8 cellular contexts compared by ENCODE assay signal in the genomic region with DNA sequence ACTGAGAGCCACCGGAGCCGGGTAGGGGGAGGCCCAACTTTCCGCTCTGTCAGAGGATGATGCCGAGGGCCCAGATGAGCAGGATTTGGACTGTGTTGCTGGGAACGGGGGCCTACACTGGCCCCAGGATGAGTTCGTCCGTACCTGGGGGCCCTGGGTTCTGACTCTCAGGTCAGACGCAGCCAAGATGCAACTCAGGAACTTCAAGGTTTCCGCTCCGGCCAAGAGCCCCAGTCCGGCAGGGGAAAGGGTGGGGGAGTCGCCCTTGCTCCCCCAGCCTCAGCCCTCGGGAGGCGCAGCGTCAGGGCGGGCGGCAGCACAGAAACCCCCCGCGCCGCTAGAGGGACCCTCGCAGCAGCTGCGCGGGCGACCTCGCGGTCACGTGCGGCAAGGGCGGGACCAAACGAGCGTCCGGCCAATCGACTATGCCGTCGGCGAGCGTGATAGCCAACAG. TPM values are rescaled to one million over a fixed set of nuclear protein-coding genes. Genes with fewer than 3 reads are reported as not detected.
A peak's percentile ranks its signal among the peaks of the same experiment; 100 is the strongest.
DNase-seq lines count a peak whose midpoint lies in the region; ATAC-seq, FAIRE-seq and TF ChIP-seq lines count a peak whose summit lies in the region.

No MANE protein-coding gene starts in this region.

- DNase-seq in A549 (ENCODE audit: low read depth in 1 of 2, low spot score in 1 of 2) (peak in 1 of 2 experiments; percentile 94), NCI-H2107 (lab: John Stamatoyannopoulos, UW) (peak; percentile 75), dermis blood vessel endothelial cell (peak; percentile 94)
- DNase-seq in activated CD4-positive, alpha-beta T cell treated with anti-CD3 and anti-CD28 coated beads for 48 hours: peak; percentile 89
- peak; percentile 84 to 89 for DNase-seq in stimulated activated CD4-positive, alpha-beta T cell treated with anti-CD3 and anti-CD28 coated beads, Interleukin-4, amount 100 ng/mL, for 4 hours

- peak overlapping the region; percentile 79 to 95 for H3K9ac ChIP-seq in liver (ENCODE audit: low read depth in 1 of 2, low read length in 2 of 2)

- peaks cover 0 to 2% (median 1%) of the 10 kb centered on the region in 4 donors for H3K36me3 ChIP-seq in liver (ENCODE audit: control insufficient read depth in 4 of 4, insufficient read depth in 3 of 4, low read depth in 1 of 4, low read length in 3 of 4)

- H3K4me1 ChIP-seq in A549 (peaks cover 26% of the 10 kb centered on the region), liver (ENCODE audit: control insufficient read depth in 4 of 4, insufficient read depth in 4 of 4, low read length in 3 of 4) (peaks cover 0 to 16% (median 10%) of the 10 kb centered on the region in 4 donors)

- POLR2A ChIA-PET in A549 (lab: Yijun Ruan, JAX): interaction anchor here (0.8 to 1.2 kb wide), 4 partner anchors 42 to 178 kb away, joined by 3 to 4 read pairs (median 3); a partner anchor contains a TSS

- no peak for FAIRE-seq in A549 (lab: Jason Lieb, UNC)

- no peak; a peak in 2 of 5 replicates for TF ChIP-seq RAD21 in A549 (conservative IDR thresholded peaks at IDR 0.05 in 1 of 2, IDR thresholded peaks at IDR 0.05 in 1 of 2)
- TF ChIP-seq RAD21 in liver (IDR thresholded peaks at IDR 0.05): peak in 1 of 2 donors; percentile 30

- peak; percentile 41 for TF ChIP-seq POLR2A in A549 (IDR thresholded peaks at IDR 0.05; ENCODE audit: low read length)

- no peak for TF ChIP-seq EP300 in A549 (IDR thresholded peaks at IDR 0.05)

- peak overlapping the region; percentile 74 for H3K4me2 ChIP-seq in A549

- no peaks in the 10 kb centered on the region for H3K27me3 ChIP-seq in liver (ENCODE audit: control insufficient read depth in 4 of 4, insufficient read depth in 4 of 4, low read length in 3 of 4)

- peak overlapping the region; percentile 65 for H3K4me3 ChIP-seq in A549
- H3K4me3 ChIP-seq in liver (ENCODE audit: low read depth in 1 of 3, low read length in 3 of 3): peak overlapping the region; percentile 80 to 94 (median 91)

- WGBS in A549 (ENCODE audit: missing lambda C conversion rate): 5% methylated on average over 13 of the region's 37 CpGs
- under 1% methylated on average over 37 of the region's 37 CpGs for WGBS in liver

- TF ChIP-seq CTCF in A549 (IDR thresholded peaks at IDR 0.05) (no peak; the same call in 1 of the 3 replicates), liver (IDR thresholded peaks at IDR 0.05; ENCODE audit: low read depth, low read length, missing input control) (no peak)

- CTCF ChIA-PET in A549 (lab: Yijun Ruan, JAX): interaction anchor here (0.7 to 8.0 kb wide), 67 partner anchors 9 to 252 kb away, joined by 3 to 97 read pairs (median 6); a partner anchor contains a TSS

- ATAC-seq in A549 (peak; percentile 90 to 92), GM18517 (IDR thresholded peaks at IDR 0.05; ENCODE audit: unreplicated experiment) (peak; percentile 84), HG03039 (IDR thresholded peaks at IDR 0.05; ENCODE audit: unreplicated experiment) (peak; percentile 76)

- H3K9me3 ChIP-seq in A549: no peaks in the 10 kb centered on the region
- no peaks in the 10 kb centered on the region for H3K9me3 ChIP-seq in liver (ENCODE audit: control insufficient read depth in 4 of 4, low read length in 3 of 4)

- H3K27ac ChIP-seq in A549 (peak overlapping the region; percentile 95 to 97), liver (ENCODE audit: low read depth in 1 of 2, low read length in 2 of 2) (peak overlapping the region; percentile 97 to 99)

TF ChIP-seq in A549, 52 proteins besides CTCF, POLR2A, EP300 and RAD21 (continues in another document):
- no peak for TF ChIP-seq TFCP2L1 (CRISPR knock-in tag; IDR thresholded peaks at IDR 0.05)
- TF ChIP-seq CHD4 (IDR thresholded peaks at IDR 0.05; ENCODE audit: borderline replicate concordance): no peak
- TF ChIP-seq RFX5 (IDR thresholded peaks at IDR 0.05): no peak
- TF ChIP-seq, protein P1, sequence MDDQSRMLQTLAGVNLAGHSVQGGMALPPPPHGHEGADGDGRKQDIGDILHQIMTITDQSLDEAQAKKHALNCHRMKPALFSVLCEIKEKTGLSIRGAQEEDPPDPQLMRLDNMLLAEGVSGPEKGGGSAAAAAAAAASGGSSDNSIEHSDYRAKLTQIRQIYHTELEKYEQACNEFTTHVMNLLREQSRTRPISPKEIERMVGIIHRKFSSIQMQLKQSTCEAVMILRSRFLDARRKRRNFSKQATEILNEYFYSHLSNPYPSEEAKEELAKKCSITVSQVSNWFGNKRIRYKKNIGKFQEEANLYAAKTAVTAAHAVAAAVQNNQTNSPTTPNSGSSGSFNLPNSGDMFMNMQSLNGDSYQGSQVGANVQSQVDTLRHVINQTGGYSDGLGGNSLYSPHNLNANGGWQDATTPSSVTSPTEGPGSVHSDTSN (IDR thresholded peaks at IDR 0.05): no peak
- TF ChIP-seq, protein P2, sequence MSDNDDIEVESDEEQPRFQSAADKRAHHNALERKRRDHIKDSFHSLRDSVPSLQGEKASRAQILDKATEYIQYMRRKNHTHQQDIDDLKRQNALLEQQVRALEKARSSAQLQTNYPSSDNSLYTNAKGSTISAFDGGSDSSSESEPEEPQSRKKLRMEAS (IDR thresholded peaks at IDR 0.05): peak; percentile 88; the same call in 1 of the 2 replicates
- TF ChIP-seq HOXA7 (CRISPR knock-in tag; IDR thresholded peaks at IDR 0.05): no peak
- 0 out of 2 replicates have a peak, but pooled peaks have one; percentile 10 for TF ChIP-seq NPAS2 (CRISPR knock-in tag; IDR thresholded peaks at IDR 0.05; ENCODE audit: borderline replicate concordance)

TF ChIP-seq in liver, 16 proteins besides CTCF, POLR2A, EP300 and RAD21 (continues in another document):
- TF ChIP-seq, protein P3, sequence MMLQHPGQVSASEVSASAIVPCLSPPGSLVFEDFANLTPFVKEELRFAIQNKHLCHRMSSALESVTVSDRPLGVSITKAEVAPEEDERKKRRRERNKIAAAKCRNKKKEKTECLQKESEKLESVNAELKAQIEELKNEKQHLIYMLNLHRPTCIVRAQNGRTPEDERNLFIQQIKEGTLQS (IDR thresholded peaks at IDR 0.05): no peak
- TF ChIP-seq SP1 (IDR thresholded peaks at IDR 0.05) (peak; percentile 27), FOXA1 (IDR thresholded peaks at IDR 0.05) (no peak)

RNA-seq across cellular contexts. Expression of a gene that starts 0.2 kb away (rescaled TPM):
- 117 and 129 TPM in 2 replicates for polyA plus RNA-seq in A549 (2011; rRNA removed)
- 226 and 286 TPM in 2 replicates for polyA plus RNA-seq in A549 (2012; cell fraction: cytosol; rRNA removed)
- polyA plus RNA-seq in A549 (2012; cell fraction: nucleus; rRNA removed): 174 and 199 TPM in 2 replicates
- 136 to 166 TPM (median 160 TPM) in 3 replicates for polyA plus RNA-seq in A549 (2017; fragmentation: RNase III; extraction: RNeasy Plus Mini Kit Qiagen cat#74134 plus additional on column Dnase treatment)
- 54.8 and 57.0 TPM in 2 replicates for polyA minus RNA-seq in A549 (2011; rRNA and poly(A)+ RNA removed)
- 144 and 145 TPM in 2 replicates for total RNA-seq in dermis blood vessel endothelial cell
- total RNA-seq in liver: 10 to 100 TPM; 10.8 to 17.1 TPM
- 10 to 100 TPM; 12.9 to 19.5 TPM for polyA plus RNA-seq in liver

RNA-seq across cellular contexts. Expression of a gene that starts 13.5 kb away (rescaled TPM):
- polyA plus RNA-seq in A549 (2011; rRNA removed): 13.4 and 15.8 TPM in 2 replicates
- 24.4 and 25.9 TPM in 2 replicates for polyA plus RNA-seq in A549 (2012; cell fraction: cytosol; rRNA removed)
- polyA plus RNA-seq in A549 (2012; cell fraction: nucleus; rRNA removed): 17.6 and 18.2 TPM in 2 replicates
- 17.0 to 18.4 TPM (median 17.7 TPM) in 3 replicates for polyA plus RNA-seq in A549 (2017; fragmentation: RNase III; extraction: RNeasy Plus Mini Kit Qiagen cat#74134 plus additional on column Dnase treatment)
- 7.9 and 9.5 TPM in 2 replicates for polyA minus RNA-seq in A549 (2011; rRNA and poly(A)+ RNA removed)
- total RNA-seq in dermis blood vessel endothelial cell: 13.1 and 16.5 TPM in 2 replicates
- total RNA-seq in liver: 1 to 10 TPM; 4.5 to 7.2 TPM
- polyA plus RNA-seq in liver: 1 to 10 TPM; 4.8 to 6.7 TPM

RNA-seq across cellular contexts. Expression of a gene that starts 16.9 kb away (rescaled TPM):
- polyA plus RNA-seq in A549 (2011; rRNA removed) (0.67 and 0.79 TPM in 2 replicates), A549 (2017; fragmentation: RNase III; extraction: RNeasy Plus Mini Kit Qiagen cat#74134 plus additional on column Dnase treatment) (0.21 to 0.35 TPM (median 0.29 TPM) in 3 replicates), liver (1 to 10 TPM; 1.6 to 3.2 TPM)
- 0.45 and 0.60 TPM in 2 replicates for polyA plus RNA-seq in A549 (2012; cell fraction: cytosol; rRNA removed)
- 0.55 and 0.83 TPM in 2 replicates for polyA plus RNA-seq in A549 (2012; cell fraction: nucleus; rRNA removed)
- polyA minus RNA-seq in A549 (2011; rRNA and poly(A)+ RNA removed): 0.68 and 0.91 TPM in 2 replicates
- total RNA-seq in dermis blood vessel endothelial cell (0.34 and 1.1 TPM in 2 replicates), liver (1 to 10 TPM in 1 of 2 donors, under 1 TPM in 1; 0.51 to 1.2 TPM)

RNA-seq across cellular contexts. Expression of a gene that starts 27.3 kb away (rescaled TPM):
- polyA plus RNA-seq in A549 (2011; rRNA removed) (9.4 and 12.9 TPM in 2 replicates), A549 (2017; fragmentation: RNase III; extraction: RNeasy Plus Mini Kit Qiagen cat#74134 plus additional on column Dnase treatment) (29.0 to 31.0 TPM (median 30.4 TPM) in 3 replicates), liver (1 to 10 TPM; 6.1 to 7.4 TPM)
- 51.4 and 63.6 TPM in 2 replicates for polyA plus RNA-seq in A549 (2012; cell fraction: cytosol; rRNA removed)
- 48.8 and 84.3 TPM in 2 replicates for polyA plus RNA-seq in A549 (2012; cell fraction: nucleus; rRNA removed)
- 6.0 and 8.6 TPM in 2 replicates for polyA minus RNA-seq in A549 (2011; rRNA and poly(A)+ RNA removed)
- total RNA-seq in dermis blood vessel endothelial cell (12.4 and 16.0 TPM in 2 replicates), liver (1 to 10 TPM; 3.8 to 7.9 TPM)

RNA-seq across cellular contexts. Expression of a gene that starts 41.8 kb away (rescaled TPM):
- polyA plus RNA-seq in A549 (2011; rRNA removed) (0.12 and 0.24 TPM in 2 replicates), A549 (2017; fragmentation: RNase III; extraction: RNeasy Plus Mini Kit Qiagen cat#74134 plus additional on column Dnase treatment) (not detected in 3 replicates), liver (under 1 TPM; 0.09 to 0.31 TPM)
- 0.04 TPM in 1 of 2 replicates, not detected in the other for polyA plus RNA-seq in A549 (2012; cell fraction: cytosol; rRNA removed)
- polyA plus RNA-seq in A549 (2012; cell fraction: nucleus; rRNA removed): 0.12 TPM in 1 of 2 replicates, not detected in the other
- not detected in 2 replicates for polyA minus RNA-seq in A549 (2011; rRNA and poly(A)+ RNA removed)
- total RNA-seq in dermis blood vessel endothelial cell (0.17 TPM in 1 of 2 replicates, not detected in the other), liver (not detected)
